Comparison of ENCODE assay signal across 11 cellular contexts in genomic region chr12:104555650-104556049, GRCh38.
DNase-seq lines count a peak whose midpoint lies in the region; ATAC-seq and TF ChIP-seq lines count a peak whose summit lies in the region.
"Had no signal": no experiment of that assay in that cellular context is flagged by ENCODE, and none has a peak within 500 bp of the region (broad histone marks: within the 10 kb centered on the region; RNA-seq: fewer than 3 reads in every experiment).

No MANE protein-coding gene starts in this region.

- CTCF ChIA-PET in activated CD8-positive, alpha-beta T cell treated with anti-CD3 and anti-CD28 coated beads for 36 hours (lab: Charles Lee) = interaction anchor here (1.1 kb wide), 1 partner anchor 8 kb away, joined by 3 read pairs; no protein-coding TSS in a partner anchor

- peaks cover 30% of the 10 kb centered on the region for H3K4me1 Mint-ChIP-seq in activated T-helper 17 cell treated with anti-CD3 and anti-CD28 coated beads, Interleukin-2, amount 50 U/mL, for 72 hours
- H3K4me1 Mint-ChIP-seq in stimulated activated memory B cell treated with anti-CD40 and anti-IgM and Interleukin-4, amounts not matched to agents 10 μg/mL and 1 μg/mL and 100 μg/mL, for 72 hours = peaks cover 73% of the 10 kb centered on the region
- H3K4me1 Mint-ChIP-seq in activated CD8-positive, alpha-beta T cell treated with anti-CD3 and anti-CD28 coated beads for 36 hours (ENCODE audit: low read depth) = peaks cover 23% of the 10 kb centered on the region

- DNase-seq in NCI-H524 (lab: John Stamatoyannopoulos, UW) = peak; percentile 30 to 59
- DNase-seq in NCI-H524 treated with DMSO at 0.1 percent for 48 hours (lab: John Stamatoyannopoulos, UW) = no peak
- peak; percentile 76 for DNase-seq in NCI-H2081 treated with DMSO at 0.1 percent for 48 hours (lab: John Stamatoyannopoulos, UW)
- no peak for DNase-seq in activated CD8-positive, alpha-beta T cell treated with anti-CD3 and anti-CD28 coated beads for 36 hours
- DNase-seq in EL = no peak
- DNase-seq in 8988T = no peak
- DNase-seq: Right ventricle myocardium superior had no signal

- intact Hi-C loops in activated CD8-positive, alpha-beta T cell treated with anti-CD3 and anti-CD28 coated beads for 36 hours (cut with micrococcal nuclease) = no loop called here

- POLR2A ChIA-PET in activated CD8-positive, alpha-beta T cell treated with anti-CD3 and anti-CD28 coated beads for 36 hours (lab: Charles Lee) = interaction anchor here (1.2 kb wide), 1 partner anchor 13 kb away, joined by 3 read pairs; no protein-coding TSS in a partner anchor

- H3K4me3 Mint-ChIP-seq in activated T-helper 17 cell treated with anti-CD3 and anti-CD28 coated beads, Interleukin-2, amount 50 U/mL, for 72 hours = no peak overlapping the region
- H3K4me3 Mint-ChIP-seq in stimulated activated memory B cell treated with anti-CD40 and anti-IgM and Interleukin-4, amounts not matched to agents 10 μg/mL and 1 μg/mL and 100 μg/mL, for 72 hours = no peak overlapping the region
- no peak overlapping the region for H3K4me3 Mint-ChIP-seq in activated CD8-positive, alpha-beta T cell treated with anti-CD3 and anti-CD28 coated beads for 36 hours
- H3K4me3 Mint-ChIP-seq: activated naive CD8-positive, alpha-beta T cell; central memory CD8-positive, alpha-beta T cell had no signal

- H3K9me3 Mint-ChIP-seq in activated T-helper 17 cell treated with anti-CD3 and anti-CD28 coated beads, Interleukin-2, amount 50 U/mL, for 72 hours = no peaks in the 10 kb centered on the region
- H3K9me3 Mint-ChIP-seq in stimulated activated memory B cell treated with anti-CD40 and anti-IgM and Interleukin-4, amounts not matched to agents 10 μg/mL and 1 μg/mL and 100 μg/mL, for 72 hours = peaks cover 10% of the 10 kb centered on the region
- H3K9me3 Mint-ChIP-seq in activated CD8-positive, alpha-beta T cell treated with anti-CD3 and anti-CD28 coated beads for 36 hours = peaks cover 8% of the 10 kb centered on the region

- H3K27ac Mint-ChIP-seq in activated T-helper 17 cell treated with anti-CD3 and anti-CD28 coated beads, Interleukin-2, amount 50 U/mL, for 72 hours = peak overlapping the region; percentile 42
- H3K27ac Mint-ChIP-seq in stimulated activated memory B cell treated with anti-CD40 and anti-IgM and Interleukin-4, amounts not matched to agents 10 μg/mL and 1 μg/mL and 100 μg/mL, for 72 hours = peak overlapping the region; percentile 52
- H3K27ac Mint-ChIP-seq in activated CD8-positive, alpha-beta T cell treated with anti-CD3 and anti-CD28 coated beads for 36 hours = no peak overlapping the region

- TF ChIP-seq CTCF in activated CD8-positive, alpha-beta T cell treated with anti-CD3 and anti-CD28 coated beads for 36 hours (IDR thresholded peaks at IDR 0.05) = no peak

- no peaks in the 10 kb centered on the region for H3K36me3 Mint-ChIP-seq in activated T-helper 17 cell treated with anti-CD3 and anti-CD28 coated beads, Interleukin-2, amount 50 U/mL, for 72 hours (ENCODE audit: low read depth)
- H3K36me3 Mint-ChIP-seq in stimulated activated memory B cell treated with anti-CD40 and anti-IgM and Interleukin-4, amounts not matched to agents 10 μg/mL and 1 μg/mL and 100 μg/mL, for 72 hours = peaks cover 63% of the 10 kb centered on the region
- H3K36me3 Mint-ChIP-seq in activated CD8-positive, alpha-beta T cell treated with anti-CD3 and anti-CD28 coated beads for 36 hours (ENCODE audit: low read depth) = peaks cover 6% of the 10 kb centered on the region
- H3K36me3 Mint-ChIP-seq: activated naive CD8-positive, alpha-beta T cell had no signal

- no peaks in the 10 kb centered on the region for H3K27me3 Mint-ChIP-seq in activated T-helper 17 cell treated with anti-CD3 and anti-CD28 coated beads, Interleukin-2, amount 50 U/mL, for 72 hours
- H3K27me3 Mint-ChIP-seq in stimulated activated memory B cell treated with anti-CD40 and anti-IgM and Interleukin-4, amounts not matched to agents 10 μg/mL and 1 μg/mL and 100 μg/mL, for 72 hours = no peaks in the 10 kb centered on the region
- no peaks in the 10 kb centered on the region for H3K27me3 Mint-ChIP-seq in activated CD8-positive, alpha-beta T cell treated with anti-CD3 and anti-CD28 coated beads for 36 hours
- H3K27me3 Mint-ChIP-seq: activated naive CD8-positive, alpha-beta T cell; central memory CD8-positive, alpha-beta T cell had no signal

- no peak for ATAC-seq in activated T-helper 17 cell treated with anti-CD3 and anti-CD28 coated beads, Interleukin-2, amount 50 U/mL, for 72 hours (replicated peaks)
- ATAC-seq in stimulated activated memory B cell treated with anti-CD40 and anti-IgM and Interleukin-4, amounts not matched to agents 10 μg/mL and 1 μg/mL and 100 μg/mL, for 72 hours = no peak
- no peak for ATAC-seq in activated CD8-positive, alpha-beta T cell treated with anti-CD3 and anti-CD28 coated beads for 36 hours

Comparison
In these comparisons a context has a peak if more than half of its experiments do, and no peak if none do; other contexts are left out.
1. DNase-seq: peak in NCI-H524 (2 of 2) and NCI-H2081 treated with DMSO at 0.1 percent for 48 hours (single experiment); none in NCI-H524 treated with DMSO at 0.1 percent for 48 hours (single experiment), activated CD8-positive, alpha-beta T cell treated with anti-CD3 and anti-CD28 coated beads for 36 hours (single experiment), EL (single experiment) and 8988T (single experiment).